In the genomic region with DNA sequence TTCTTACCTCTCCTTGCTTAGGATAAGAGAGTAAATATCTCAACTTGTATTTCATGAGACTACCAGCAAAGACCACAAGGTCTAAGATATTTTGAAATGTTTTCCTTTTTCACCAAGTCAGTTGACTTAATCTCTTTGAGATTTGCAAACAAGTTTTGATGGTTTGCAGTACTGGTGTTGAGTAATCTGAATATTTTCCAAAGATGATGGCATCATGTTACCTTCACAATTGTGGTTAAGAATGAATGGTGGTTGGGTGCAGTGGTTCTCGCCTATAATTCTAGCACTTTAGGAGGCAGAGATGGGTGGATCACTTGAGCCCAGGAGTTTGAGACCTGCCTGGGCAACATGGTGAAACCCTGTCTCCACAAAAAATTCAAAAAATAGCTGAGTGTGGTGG, we compare ENCODE assay signal across 19 cellular contexts.
A peak's percentile ranks its signal among the peaks of the same experiment; 100 is the strongest.
DNase-seq lines count a peak whose midpoint lies in the region; TF ChIP-seq lines count a peak whose summit lies in the region.
"Had no signal": no experiment of that assay in that cellular context is flagged by ENCODE, and none has a peak within 500 bp of the region (broad histone marks: within the 10 kb centered on the region; RNA-seq: fewer than 3 reads in every experiment).

No MANE protein-coding gene starts in this region.

- TF ChIP-seq CTCF in astrocyte of the cerebellum (IDR thresholded peaks at IDR 0.05; ENCODE audit: low read depth, low read length, missing control alignments) (no peak), fibroblast of the aortic adventitia (IDR thresholded peaks at IDR 0.05; ENCODE audit: insufficient read depth, low read length) (no peak)

- peak; percentile 48 for DNase-seq in SIG-M5 treated with dmso at 0.1 percent for 504 hours (lab: John Stamatoyannopoulos, UW; ENCODE audit: unreplicated experiment)
- DNase-seq in SIG-M5 (lab: John Stamatoyannopoulos, UW), result no peak
- DNase-seq in astrocyte of the cerebellum (ENCODE audit: low read depth), result peak; percentile 12
- peak; percentile 66 for DNase-seq in fibroblast of the aortic adventitia (ENCODE audit: low read depth)
- DNase-seq in stromal cell of bone marrow (ENCODE audit: low read depth), result peak; percentile 2
- DNase-seq in NCI-H345 treated with DMSO at 0.1 percent for 48 hours (lab: John Stamatoyannopoulos, UW; ENCODE audit: unreplicated experiment), result no peak
- DNase-seq in hippocampal formation (lab: John Stamatoyannopoulos, UW), result no peak
- DNase-seq in NCI-H2029 treated with DMSO at 0.1 percent for 48 hours (lab: John Stamatoyannopoulos, UW), result no peak
- DNase-seq: activated CD4-positive, alpha-beta T cell treated with anti-CD3 and anti-CD28 coated beads for 4 hours; effector CD4-positive, alpha-beta T cell; midbrain; NCI-H1694 treated with DMSO at 0.1 percent for 48 hours; NCI-H524 treated with DMSO at 0.1 percent for 48 hours; nephron progenitor cell; small intestine; stimulated activated CD4-positive, alpha-beta T cell treated with anti-CD3 and anti-CD28 coated beads, Interleukin-4, amount 100 ng/mL, for 1 hour; T-cell had no signal

- in situ Hi-C loops in astrocyte of the cerebellum (cut with HindIII; ENCODE audit: low sequenced_read_pairs), result no loop called here

- H3K4me3 ChIP-seq in astrocyte of the cerebellum (ENCODE audit: low read depth, low read length) (no peak overlapping the region), fibroblast of the aortic adventitia (ENCODE audit: low read depth, low read length) (no peak overlapping the region)
- H3K4me3 ChIP-seq: A549; BLaER1 treated with 17β-estradiol and CSF1 and Interleukin-3, amounts not matched to agents 10 nM and 100 nM had no signal

Comparison
In these comparisons a context has a peak if more than half of its experiments do, and no peak if none do; other contexts are left out.
1. DNase-seq: peak in SIG-M5 treated with dmso at 0.1 percent for 504 hours (single experiment), astrocyte of the cerebellum (single experiment), fibroblast of the aortic adventitia (single experiment) and stromal cell of bone marrow (single experiment); none in SIG-M5 (single experiment), NCI-H345 treated with DMSO at 0.1 percent for 48 hours (single experiment), hippocampal formation (0 of 2) and NCI-H2029 treated with DMSO at 0.1 percent for 48 hours (single experiment).